8 cellular contexts compared by ENCODE assay signal in genomic region chr19:5903502-5904301, GRCh38. TPM values are rescaled to one million over a fixed set of nuclear protein-coding genes. Genes with fewer than 3 reads are reported as not detected.
DNase-seq lines count a peak whose midpoint lies in the region; ATAC-seq and TF ChIP-seq lines count a peak whose summit lies in the region.

NDUFA11 (minus strand) TSS chr19:5903790; CDS start chr19:5903708, 82 bp downstream.

- H3K9ac ChIP-seq in BLaER1 (peak within 1 kb of the TSS; percentile 98), liver (ENCODE audit: low read depth in 1 of 2, low read length in 2 of 2) (peak within 1 kb of the TSS; percentile 68 to 95)

- peak within 1 kb of the TSS; percentile 96 for H3K27ac ChIP-seq in BLaER1
- H3K27ac ChIP-seq in liver (ENCODE audit: low read depth in 1 of 2, low read length in 2 of 2), result peak within 1 kb of the TSS; percentile 96

- no peaks in the 10 kb centered on the region for H3K27me3 Mint-ChIP-seq in dendritic cell treated with granulocyte-macrophage colony-stimulating factor and Interleukin-4, amounts not matched to agents 40 ng/mL and 50 ng/mL, for 4 days

- peak within 1 kb of the TSS; percentile 98 for H3K27ac Mint-ChIP-seq in dendritic cell treated with granulocyte-macrophage colony-stimulating factor and Interleukin-4, amounts not matched to agents 40 ng/mL and 50 ng/mL, for 4 days

- no peaks in the 10 kb centered on the region for H3K27me3 ChIP-seq in BLaER1
- H3K27me3 ChIP-seq in liver (ENCODE audit: control insufficient read depth in 4 of 4, insufficient read depth in 4 of 4, low read length in 3 of 4), result no peaks in the 10 kb centered on the region

- H3K9me3 ChIP-seq in BLaER1, result no peaks in the 10 kb centered on the region
- no peaks in the 10 kb centered on the region for H3K9me3 ChIP-seq in liver (ENCODE audit: control insufficient read depth in 4 of 4, low read length in 3 of 4)

- H4K20me1 ChIP-seq in BLaER1, result peaks cover 43% of the 10 kb centered on the region

- H3K4me1 Mint-ChIP-seq in dendritic cell treated with granulocyte-macrophage colony-stimulating factor and Interleukin-4, amounts not matched to agents 40 ng/mL and 50 ng/mL, for 4 days (ENCODE audit: low read depth), result peaks cover 35% of the 10 kb centered on the region

- intact Hi-C loops in dendritic cell treated with granulocyte-macrophage colony-stimulating factor and Interleukin-4, amounts not matched to agents 40 ng/mL and 50 ng/mL, for 4 days (cut with micrococcal nuclease), result loop anchor here (1.0 to 5.0 kb wide), 4 partner anchors 75 to 209 kb away; partner anchors contain the start of genes CATSPERD, LONP1, RANBP3 and RFX2

- no peak for TF ChIP-seq RAD21 in liver (IDR thresholded peaks at IDR 0.05)

- H3K4me3 Mint-ChIP-seq in dendritic cell treated with granulocyte-macrophage colony-stimulating factor and Interleukin-4, amounts not matched to agents 40 ng/mL and 50 ng/mL, for 4 days, result peak within 1 kb of the TSS; percentile 95

- DNase-seq in NCI-H748 (lab: John Stamatoyannopoulos, UW; ENCODE audit: unreplicated experiment), result peak; percentile 94
- peak; percentile 96 for DNase-seq in activated CD4-positive, alpha-beta T cell treated with anti-CD3 and anti-CD28 coated beads, Interleukin-2, amount 50 U/mL, for 1 hour
- peak; percentile 95 to 98 for DNase-seq in stimulated activated CD4-positive, alpha-beta T cell treated with anti-CD3 and anti-CD28 coated beads, Interleukin-4, amount 100 ng/mL, for 48 hours (ENCODE audit: low read depth in 2 of 2)

- peak; percentile 8 for TF ChIP-seq CTCF in liver (IDR thresholded peaks at IDR 0.05; ENCODE audit: low read depth, low read length, missing input control)

- peak within 1 kb of the TSS; percentile 88 for H3K4me3 ChIP-seq in BLaER1
- H3K4me3 ChIP-seq in liver (ENCODE audit: low read depth in 1 of 3, low read length in 3 of 3), result peak within 1 kb of the TSS; percentile 79 to 91 (median 80)

- H3K36me3 ChIP-seq in BLaER1 (peaks cover 28% of the 10 kb centered on the region), liver (ENCODE audit: control insufficient read depth in 4 of 4, insufficient read depth in 3 of 4, low read depth in 1 of 4, low read length in 3 of 4) (peaks cover 0 to 3% (median 2%) of the 10 kb centered on the region in 4 donors)

- peaks cover 32% of the 10 kb centered on the region for H3K4me1 ChIP-seq in BLaER1
- H3K4me1 ChIP-seq in liver (ENCODE audit: control insufficient read depth in 4 of 4, insufficient read depth in 4 of 4, low read length in 3 of 4), result peaks cover 3 to 32% (median 25%) of the 10 kb centered on the region in 4 donors

- peaks cover 43% of the 10 kb centered on the region for H3K36me3 Mint-ChIP-seq in dendritic cell treated with granulocyte-macrophage colony-stimulating factor and Interleukin-4, amounts not matched to agents 40 ng/mL and 50 ng/mL, for 4 days (ENCODE audit: low read depth)

- H3K4me2 ChIP-seq in BLaER1, result peak within 1 kb of the TSS; percentile 94

- under 1% methylated on average over 66 of the region's 66 CpGs for WGBS in liver

- H3K9me3 Mint-ChIP-seq in dendritic cell treated with granulocyte-macrophage colony-stimulating factor and Interleukin-4, amounts not matched to agents 40 ng/mL and 50 ng/mL, for 4 days, result no peaks in the 10 kb centered on the region

- ATAC-seq in GM19395 (IDR thresholded peaks at IDR 0.05; ENCODE audit: unreplicated experiment), result peak; percentile 39
- ATAC-seq in HG03558 (IDR thresholded peaks at IDR 0.05; ENCODE audit: extremely low read depth, unreplicated experiment), result peak; percentile 11

TF ChIP-seq in liver, 16 proteins besides CTCF, POLR2A, EP300 and RAD21:
- TF ChIP-seq ZBTB33 (IDR thresholded peaks at IDR 0.05) (peak; percentile 100), JUND (IDR thresholded peaks at IDR 0.05) (peak in 1 of 2 donors; percentile 61), MAX (IDR thresholded peaks at IDR 0.05) (peak; percentile 20), ATF3 (IDR thresholded peaks at IDR 0.05) (peak; percentile 71), FOXA2 (IDR thresholded peaks at IDR 0.05) (no peak)

RNA-seq across cellular contexts. Expression of gene NDUFA11, which starts in this region (rescaled TPM):
- total RNA-seq in liver, result 100 to 1,000 TPM; 127 to 134 TPM
- polyA plus RNA-seq in liver, result 100 to 1,000 TPM; 319 to 394 TPM

Comparison
In these comparisons a context has a peak if more than half of its experiments do, and no peak if none do; other contexts are left out.
1. Peak in every context shown above with its lines: DNase-seq, ATAC-seq, H3K4me3 ChIP-seq and H3K27ac ChIP-seq.